17 cellular contexts compared by ENCODE assay signal in genomic region chr3:101203411-101203810, GRCh38.
A peak's percentile ranks its signal among the peaks of the same experiment; 100 is the strongest.
DNase-seq lines count a peak whose midpoint lies in the region; ATAC-seq and TF ChIP-seq lines count a peak whose summit lies in the region.
"Had no signal": no experiment of that assay in that cellular context is flagged by ENCODE, and none has a peak within 500 bp of the region (broad histone marks: within the 10 kb centered on the region; RNA-seq: fewer than 3 reads in every experiment).

No MANE protein-coding gene starts in this region.

- no peak overlapping the region for H4K5ac ChIP-seq in IMR-90 (ENCODE audit: low read depth, low read length)

- H3K4me3 ChIP-seq in IMR-90 (ENCODE audit: insufficient read depth, low read depth, low read length) (no peak overlapping the region), mammary epithelial cell (replicated peaks in 1 of 3; ENCODE audit: insufficient read depth in 1 of 3, low read depth in 2 of 3, low read length in 3 of 3) (no peak overlapping the region), muscle layer of colon (ENCODE audit: low read depth in 1 of 2, low read length in 2 of 2) (no peak overlapping the region)
- H3K4me3 ChIP-seq: MG63 had no signal

- H4K20me1 ChIP-seq in IMR-90 (ENCODE audit: insufficient read depth, low read length) (no peaks in the 10 kb centered on the region), mammary epithelial cell (ENCODE audit: insufficient read depth, low read length) (no peaks in the 10 kb centered on the region)

- POLR2A ChIA-PET in IMR-90 (lab: Charles Lee; ENCODE audit: unreplicated experiment) = no interaction called here

- H2AFZ ChIP-seq in IMR-90 (replicated peaks; ENCODE audit: low read length, poor library complexity) (no peak overlapping the region), mammary epithelial cell (ENCODE audit: low read depth, low read length) (peak overlapping the region; percentile 81)

- dilution Hi-C loops in IMR-90 (cut with HindIII; ENCODE audit: low sequenced_read_pairs, unreplicated experiment) (no loop called here), mammary epithelial cell (cut with HindIII; ENCODE audit: low sequenced_read_pairs) (no loop called here)

- no peaks in the 10 kb centered on the region for H3K79me1 ChIP-seq in IMR-90 (ENCODE audit: low read depth in 1 of 2, low read length in 2 of 2)

- ATAC-seq in IMR-90 (ENCODE audit: low read depth) = no peak
- ATAC-seq: activated CD4-positive, CD25-positive, alpha-beta regulatory T cell treated with anti-CD3 and anti-CD28 coated beads, Interleukin-2, amount 50 U/mL, for 24 hours; activated naive CD8-positive, alpha-beta T cell treated with anti-CD3 and anti-CD28 coated beads, Interleukin-2, amount 50 U/mL, for 24 hours had no signal

- H3K4ac ChIP-seq in IMR-90 (ENCODE audit: low read depth, low read length) = no peak overlapping the region

- H3K4me2 ChIP-seq in IMR-90 (ENCODE audit: low read depth, low read length) (no peak overlapping the region), mammary epithelial cell (ENCODE audit: insufficient read depth, low read depth, low read length) (no peak overlapping the region)

- TF ChIP-seq POLR2A in IMR-90 (IDR thresholded peaks at IDR 0.05; ENCODE audit: low read depth, low read length) = no peak

- H3K9ac ChIP-seq in IMR-90 (ENCODE audit: low read depth, low read length) (no peak overlapping the region), mammary epithelial cell (ENCODE audit: insufficient read depth, low read length) (no peak overlapping the region), muscle layer of colon (ENCODE audit: low read length) (no peak overlapping the region)

- no peak for TF ChIP-seq RAD21 in IMR-90 (IDR thresholded peaks at IDR 0.05; ENCODE audit: low read length)

- no peak overlapping the region for H3K23ac ChIP-seq in IMR-90 (ENCODE audit: low read depth, low read length)

- no peak overlapping the region for H4K8ac ChIP-seq in IMR-90 (ENCODE audit: low read depth in 2 of 2, low read length in 2 of 2)

- in situ Hi-C loops in IMR-90 (cut with MboI; ENCODE audit: low sequenced_read_pairs) = loop anchor here (10.0 kb wide), 1 partner anchor 469 kb away; no protein-coding TSS in a partner anchor
- in situ Hi-C loops in mammary epithelial cell (cut with MboI; ENCODE audit: low sequenced_read_pairs in 2 of 2) = loop anchor here in 1 of 2 donors (5.0 kb wide), 1 partner anchor 311 kb away; no protein-coding TSS in a partner anchor
- in situ Hi-C loops in GM13977 (cut with MboI; ENCODE audit: low pct_unique_long_range_greater_than_20kb, low sequenced_read_pairs, unreplicated experiment) = no loop called here

- 0 out of 2 replicates have a peak overlapping the region, but pooled peaks have one; percentile 33 for H3K14ac ChIP-seq in IMR-90 (replicated peaks; ENCODE audit: low read depth, low read length)

- H2BK120ac ChIP-seq in IMR-90 (ENCODE audit: low read depth, low read length) = no peak overlapping the region

- H2BK20ac ChIP-seq in IMR-90 (ENCODE audit: low read depth, low read length) = peak overlapping the region; percentile 12; the same call in 1 of the 2 replicates

- no peaks in the 10 kb centered on the region for H3K9me1 ChIP-seq in IMR-90 (ENCODE audit: insufficient read depth, low read length)

- no peak overlapping the region for H2AK9ac ChIP-seq in IMR-90 (replicated peaks; ENCODE audit: low read depth, low read length, poor library complexity)

- no peak overlapping the region for H2BK5ac ChIP-seq in IMR-90 (ENCODE audit: low read depth, low read length, poor library complexity, severe bottlenecking)

- BruUV-seq in IMR-90 (replicated peaks; lab: Mats Ljungman, UMichigan) (no TSS peak), mammary epithelial cell (replicated peaks; lab: Mats Ljungman, UMichigan) (no TSS peak)

- H4K91ac ChIP-seq in IMR-90 (ENCODE audit: insufficient read depth, low read depth, low read length) = no peak overlapping the region

- H3K27ac ChIP-seq in IMR-90 (ENCODE audit: insufficient read depth, low read length) (no peak overlapping the region), mammary epithelial cell (ENCODE audit: insufficient read depth, low read depth, low read length) (no peak overlapping the region), muscle layer of colon (ENCODE audit: low read depth, low read length) (peak overlapping the region; percentile 4)

- 0 out of 2 replicates have a peak overlapping the region, but pooled peaks have one; percentile 39 for H2AK5ac ChIP-seq in IMR-90 (ENCODE audit: low read depth, low read length)

- intact Hi-C loops in IMR-90 (cut with micrococcal nuclease) = no loop called here
- intact Hi-C loops in mammary epithelial cell (cut with micrococcal nuclease) = no loop called here

- H3K27me3 ChIP-seq in IMR-90 (ENCODE audit: control insufficient read depth, insufficient read depth, low read length) (peaks cover 2% of the 10 kb centered on the region; the same call in 1 of the 2 replicates), mammary epithelial cell (ENCODE audit: insufficient read depth, low read length) (no peaks in the 10 kb centered on the region), muscle layer of colon (ENCODE audit: control insufficient read depth in 1 of 2, insufficient read depth in 2 of 2, low read length in 2 of 2) (no peaks in the 10 kb centered on the region)
- H3K27me3 ChIP-seq: MG63 had no signal

- H3K36me3 ChIP-seq in IMR-90 (ENCODE audit: control insufficient read depth, insufficient read depth, low read length) = no peaks in the 10 kb centered on the region
- no peaks in the 10 kb centered on the region for H3K36me3 ChIP-seq in mammary epithelial cell (ENCODE audit: insufficient read depth, low read length)
- H3K36me3 ChIP-seq in muscle layer of colon (ENCODE audit: insufficient read depth, low read length) = no peaks in the 10 kb centered on the region
- H3K36me3 ChIP-seq: MG63 had no signal

- DNase-seq in Daoy (ENCODE audit: low read depth) (peak; percentile 29), IMR-90 (peak; percentile 17), mammary epithelial cell (peak; percentile 41), GM10266 (ENCODE audit: extremely low spot score) (no peak), GM13977 (ENCODE audit: low spot score) (no peak), NCI-H748 (lab: John Stamatoyannopoulos, UW; ENCODE audit: unreplicated experiment) (no peak), activated T-cell treated with anti-CD3 and anti-CD28 coated beads for 4 hours (no peak)
- DNase-seq: activated CD4-positive, alpha-beta memory T cell treated with anti-CD3 and anti-CD28 coated beads, Interleukin-2, amount 10 ng/mL, durations not matched to agents 7 days and 5 days; activated effector memory CD4-positive, alpha-beta T cell treated with anti-CD3 and anti-CD28 coated beads, Interleukin-2, amount 50 U/mL, for 16 hours; activated naive CD8-positive, alpha-beta T cell treated with anti-CD3 and anti-CD28 coated beads, Interleukin-2, amount 50 U/mL, for 24 hours; CD4-positive, CD25-positive, alpha-beta regulatory T cell; dermis blood vessel endothelial cell; MG63; NCI-H1436; NCI-H526 had no signal

- no peaks in the 10 kb centered on the region for H3K9me3 ChIP-seq in IMR-90 (ENCODE audit: control insufficient read depth, insufficient read depth, low read length)
- no peaks in the 10 kb centered on the region for H3K9me3 ChIP-seq in mammary epithelial cell (replicated peaks; ENCODE audit: insufficient read depth, low read length)
- H3K9me3 ChIP-seq in muscle layer of colon (ENCODE audit: low read length) = no peaks in the 10 kb centered on the region
- H3K9me3 ChIP-seq: MG63 had no signal

- H3K56ac ChIP-seq in IMR-90 (ENCODE audit: extremely low read depth, insufficient read depth, low read length) = no peak overlapping the region

- H3K79me2 ChIP-seq in mammary epithelial cell (ENCODE audit: insufficient read depth, low read length) = no peaks in the 10 kb centered on the region

- no peak overlapping the region for H2BK15ac ChIP-seq in IMR-90 (ENCODE audit: low read depth, low read length)

- H3K4me1 ChIP-seq in IMR-90 (ENCODE audit: control insufficient read depth, insufficient read depth, low read length) = no peaks in the 10 kb centered on the region
- H3K4me1 ChIP-seq in mammary epithelial cell (ENCODE audit: insufficient read depth, low read length) = peaks cover 19% of the 10 kb centered on the region
- peaks cover 22% of the 10 kb centered on the region for H3K4me1 ChIP-seq in muscle layer of colon (ENCODE audit: insufficient read depth, low read length)

- no peak for TF ChIP-seq CTCF in IMR-90 (conservative IDR thresholded peaks at IDR 0.05; ENCODE audit: low read depth, low read length)
- no peak for TF ChIP-seq CTCF in mammary epithelial cell (conservative IDR thresholded peaks at IDR 0.05 in 1 of 2, IDR thresholded peaks at IDR 0.05 in 1 of 2; ENCODE audit: extremely low read depth in 1 of 2, insufficient read depth in 1 of 2, low read depth in 1 of 2, low read length in 2 of 2)
- no peak for TF ChIP-seq CTCF in GM10266 (IDR thresholded peaks at IDR 0.05; ENCODE audit: control insufficient read depth, insufficient read depth, low read depth, missing control alignments)
- no peak for TF ChIP-seq CTCF in GM13977 (IDR thresholded peaks at IDR 0.05; ENCODE audit: extremely low read depth, insufficient read depth, missing control alignments)

- CTCF ChIA-PET in IMR-90 (lab: Yijun Ruan, JAX) (interaction anchor here (0.6 kb wide), 1 partner anchor 178 kb away, joined by 3 read pairs; no protein-coding TSS in a partner anchor), mammary epithelial cell (lab: Charles Lee; ENCODE audit: low non-redundant PET) (no interaction called here)

- no CpG with 5 or more reads among the region's 5 CpGs for WGBS in IMR-90 (ENCODE audit: extremely low coverage in 2 of 2, insufficient read length in 1 of 2), 2 experiments
- 23% methylated on average over 5 of the region's 5 CpGs for WGBS in mammary epithelial cell (ENCODE audit: low coverage, missing lambda C conversion rate)

- no peak overlapping the region for H3K18ac ChIP-seq in IMR-90 (ENCODE audit: low read depth, low read length)

TF ChIP-seq in IMR-90, 13 proteins besides CTCF, POLR2A, EP300 and RAD21:
- no peak for TF ChIP-seq RFX5 (IDR thresholded peaks at IDR 0.05; ENCODE audit: low read depth, low read length)
- TF ChIP-seq USF2 (IDR thresholded peaks at IDR 0.05; ENCODE audit: low read depth, low read length) = no peak
- no peak for TF ChIP-seq FOS (IDR thresholded peaks at IDR 0.05; ENCODE audit: low read depth, low read length)
- no peak for TF ChIP-seq BHLHE40 (IDR thresholded peaks at IDR 0.05; ENCODE audit: low read depth, low read length)
- TF ChIP-seq NFE2L2 (IDR thresholded peaks at IDR 0.05; ENCODE audit: low read depth, low read length) = no peak
- TF ChIP-seq RCOR1 (IDR thresholded peaks at IDR 0.05; ENCODE audit: insufficient replicate concordance, low read length) = no peak

Comparison
In these comparisons a context has a peak if more than half of its experiments do, and no peak if none do; other contexts are left out.
1. DNase-seq: peak in Daoy (single experiment), IMR-90 (single experiment) and mammary epithelial cell (single experiment); none in GM10266 (single experiment), GM13977 (single experiment), NCI-H748 (single experiment) and activated T-cell treated with anti-CD3 and anti-CD28 coated beads for 4 hours (single experiment).